In genomic region chr6:164164921-164165320, GRCh38 we compare ENCODE assay signal across 24 cellular contexts.
"Had no signal": no experiment of that assay in that cellular context is flagged by ENCODE, and none has a peak within 500 bp of the region (broad histone marks: within the 10 kb centered on the region; RNA-seq: fewer than 3 reads in every experiment).

No MANE protein-coding gene starts in this region.

- H3K4me3 ChIP-seq: breast epithelium, coronary artery, gastroesophageal sphincter, right lobe of liver, upper lobe of right lung had no signal

- H3K4me3 Mint-ChIP-seq: activated naive CD4-positive, alpha-beta T cell treated with anti-CD3 and anti-CD28 coated beads, Interleukin-2, amount 10 ng/mL, durations not matched to agents 7 days and 5 days; activated naive CD8-positive, alpha-beta T cell treated with anti-CD3 and anti-CD28 coated beads, Interleukin-2, amount 50 U/mL, for 24 hours; activated T-cell treated with anti-CD3 and anti-CD28 coated beads, Interleukin-2, amount 50 U/mL, for 72 hours; memory B cell; nephron; stimulated activated memory B cell treated with anti-CD40 and anti-IgM and Interleukin-4, amounts not matched to agents 10 μg/mL and 1 μg/mL and 100 μg/mL, for 72 hours; T-helper 2 cell treated with Interferon-gamma antibody and Interleukin-4, amounts not matched to agents 5 μg/mL and 100 μg/mL, for 36 hours had no signal

- DNase-seq: activated CD4-positive, alpha-beta T cell treated with anti-CD3 and anti-CD28 coated beads for 1 hour; activated CD4-positive, alpha-beta T cell treated with anti-CD3 and anti-CD28 coated beads, Interleukin-2, amount 50 U/mL, for 4 hours; activated effector memory CD4-positive, alpha-beta T cell treated with anti-CD3 and anti-CD28 coated beads, Interleukin-2, amount 50 U/mL, for 16 hours; activated naive CD4-positive, alpha-beta T cell treated with anti-CD3 and anti-CD28 coated beads, Interleukin-2, amount 10 ng/mL, durations not matched to agents 7 days and 5 days; activated naive CD8-positive, alpha-beta T cell treated with anti-CD3 and anti-CD28 coated beads, Interleukin-2, amount 50 U/mL, for 24 hours; activated T-cell treated with anti-CD3 and anti-CD28 coated beads, Interleukin-2, amount 50 U/mL, for 72 hours; left colon; occipital lobe; right lobe of liver; small intestine; stimulated activated CD4-positive, alpha-beta T cell treated with anti-CD3 and anti-CD28 coated beads, Interleukin-15, amount 100 ng/mL, for 24 hours; upper lobe of right lung; WERI-Rb-1 had no signal

- H3K27me3 Mint-ChIP-seq: activated naive CD4-positive, alpha-beta T cell treated with anti-CD3 and anti-CD28 coated beads, Interleukin-2, amount 10 ng/mL, durations not matched to agents 7 days and 5 days; memory B cell; stimulated activated memory B cell treated with anti-CD40 and anti-IgM and Interleukin-4, amounts not matched to agents 10 μg/mL and 1 μg/mL and 100 μg/mL, for 72 hours had no signal

- H3K4me1 Mint-ChIP-seq: activated naive CD4-positive, alpha-beta T cell treated with anti-CD3 and anti-CD28 coated beads, Interleukin-2, amount 10 ng/mL, durations not matched to agents 7 days and 5 days; activated naive CD8-positive, alpha-beta T cell treated with anti-CD3 and anti-CD28 coated beads, Interleukin-2, amount 50 U/mL, for 24 hours; memory B cell; nephron; stimulated activated memory B cell treated with anti-CD40 and anti-IgM and Interleukin-4, amounts not matched to agents 10 μg/mL and 1 μg/mL and 100 μg/mL, for 72 hours had no signal

- H3K36me3 Mint-ChIP-seq: activated naive CD4-positive, alpha-beta T cell treated with anti-CD3 and anti-CD28 coated beads, Interleukin-2, amount 10 ng/mL, durations not matched to agents 7 days and 5 days; memory B cell; stimulated activated memory B cell treated with anti-CD40 and anti-IgM and Interleukin-4, amounts not matched to agents 10 μg/mL and 1 μg/mL and 100 μg/mL, for 72 hours had no signal

- H3K4me1 ChIP-seq: breast epithelium, gastroesophageal sphincter, right lobe of liver, upper lobe of right lung had no signal

- H3K9me3 Mint-ChIP-seq: activated naive CD4-positive, alpha-beta T cell treated with anti-CD3 and anti-CD28 coated beads, Interleukin-2, amount 10 ng/mL, durations not matched to agents 7 days and 5 days; T-helper 2 cell treated with Interferon-gamma antibody and Interleukin-4, amounts not matched to agents 5 μg/mL and 100 μg/mL, for 36 hours had no signal

- H3K27ac ChIP-seq: breast epithelium, coronary artery, epithelial cell of prostate, gastroesophageal sphincter, right lobe of liver, upper lobe of right lung, WERI-Rb-1 had no signal

- ATAC-seq: activated naive CD8-positive, alpha-beta T cell treated with anti-CD3 and anti-CD28 coated beads, Interleukin-2, amount 50 U/mL, for 24 hours; activated T-cell treated with anti-CD3 and anti-CD28 coated beads, Interleukin-2, amount 50 U/mL, for 72 hours; gastroesophageal sphincter; left colon; right lobe of liver; SK-N-SH treated with all-trans-retinoic acid at 6 μM for 48 hours; stimulated activated memory B cell treated with anti-CD40 and anti-IgM and Interleukin-4, amounts not matched to agents 10 μg/mL and 1 μg/mL and 100 μg/mL, for 72 hours; upper lobe of right lung had no signal

- H3K9me3 ChIP-seq: breast epithelium, gastroesophageal sphincter, right lobe of liver, upper lobe of right lung had no signal

- FAIRE-seq: keratinocyte, small intestine, TTC549 had no signal

- H3K27ac Mint-ChIP-seq: activated naive CD4-positive, alpha-beta T cell treated with anti-CD3 and anti-CD28 coated beads, Interleukin-2, amount 10 ng/mL, durations not matched to agents 7 days and 5 days; activated naive CD8-positive, alpha-beta T cell treated with anti-CD3 and anti-CD28 coated beads, Interleukin-2, amount 50 U/mL, for 24 hours; activated T-cell treated with anti-CD3 and anti-CD28 coated beads, Interleukin-2, amount 50 U/mL, for 72 hours; memory B cell; nephron; stimulated activated memory B cell treated with anti-CD40 and anti-IgM and Interleukin-4, amounts not matched to agents 10 μg/mL and 1 μg/mL and 100 μg/mL, for 72 hours; T-helper 2 cell treated with Interferon-gamma antibody and Interleukin-4, amounts not matched to agents 5 μg/mL and 100 μg/mL, for 36 hours had no signal

- H3K36me3 ChIP-seq: breast epithelium, gastroesophageal sphincter, right lobe of liver, upper lobe of right lung, WERI-Rb-1 had no signal

- H3K27me3 ChIP-seq: breast epithelium, gastroesophageal sphincter, right lobe of liver, upper lobe of right lung had no signal
